ENCODE assay signal across 16 cellular contexts in genomic region chr14:95341564-95341963, GRCh38.
"Had no signal": no experiment of that assay in that cellular context is flagged by ENCODE, and none has a peak within 500 bp of the region (broad histone marks: within the 10 kb centered on the region; RNA-seq: fewer than 3 reads in every experiment).

No MANE protein-coding gene starts in this region.

- ATAC-seq: activated T-cell treated with anti-CD3 and anti-CD28 coated beads, Interleukin-2, amount 50 U/mL, for 72 hours; left lobe of liver; mucosa of descending colon; naive thymus-derived CD4-positive, alpha-beta T cell; sciatic nerve; stimulated activated naive B cell treated with anti-CD40 and anti-IgM and Interleukin-4, amounts not matched to agents 10 μg/mL and 1 μg/mL and 100 μg/mL, for 72 hours had no signal

- H3K9me3 Mint-ChIP-seq: activated naive CD4-positive, alpha-beta T cell treated with anti-CD3 and anti-CD28 coated beads, Interleukin-2, amount 50 U/mL, for 24 hours; neural progenitor cell; stimulated activated naive B cell treated with anti-CD40 and anti-IgM and Interleukin-4, amounts not matched to agents 10 μg/mL and 1 μg/mL and 100 μg/mL, for 72 hours had no signal

- H3K27ac ChIP-seq: neural progenitor cell, thyroid gland had no signal

- H3K9ac ChIP-seq: neural progenitor cell had no signal

- H3K4me1 Mint-ChIP-seq: activated naive CD4-positive, alpha-beta T cell treated with anti-CD3 and anti-CD28 coated beads, Interleukin-2, amount 50 U/mL, for 24 hours; naive thymus-derived CD4-positive, alpha-beta T cell; neural progenitor cell had no signal

- H3K4me3 Mint-ChIP-seq: activated naive CD4-positive, alpha-beta T cell treated with anti-CD3 and anti-CD28 coated beads, Interleukin-2, amount 50 U/mL, for 24 hours; activated T-cell treated with anti-CD3 and anti-CD28 coated beads, Interleukin-2, amount 50 U/mL, for 72 hours; memory B cell; naive thymus-derived CD4-positive, alpha-beta T cell; neural progenitor cell; stimulated activated naive B cell treated with anti-CD40 and anti-IgM and Interleukin-4, amounts not matched to agents 10 μg/mL and 1 μg/mL and 100 μg/mL, for 72 hours had no signal

- DNase-seq: activated CD4-positive, alpha-beta T cell treated with anti-CD3 and anti-CD28 coated beads, Interleukin-2, amount 50 U/mL, for 4 hours; activated gamma-delta T cell; activated T-cell treated with anti-CD3 and anti-CD28 coated beads, Interleukin-2, amount 50 U/mL, for 72 hours; foreskin fibroblast; hypothalamus; mucosa of descending colon; naive thymus-derived CD4-positive, alpha-beta T cell; stimulated activated naive B cell treated with anti-CD40 and anti-IgM and Interleukin-4, amounts not matched to agents 10 μg/mL and 1 μg/mL and 100 μg/mL, for 72 hours; SW 1271; T-helper 2 cell; thyroid gland had no signal

- H3K4me2 ChIP-seq: neural progenitor cell had no signal

- H3K27ac Mint-ChIP-seq: activated naive CD4-positive, alpha-beta T cell treated with anti-CD3 and anti-CD28 coated beads, Interleukin-2, amount 50 U/mL, for 24 hours; activated T-cell treated with anti-CD3 and anti-CD28 coated beads, Interleukin-2, amount 50 U/mL, for 72 hours; memory B cell; naive thymus-derived CD4-positive, alpha-beta T cell; neural progenitor cell; stimulated activated naive B cell treated with anti-CD40 and anti-IgM and Interleukin-4, amounts not matched to agents 10 μg/mL and 1 μg/mL and 100 μg/mL, for 72 hours had no signal

- H3K4me3 ChIP-seq: mucosa of descending colon, neural progenitor cell, thyroid gland had no signal

- H3K36me3 Mint-ChIP-seq: activated naive CD4-positive, alpha-beta T cell treated with anti-CD3 and anti-CD28 coated beads, Interleukin-2, amount 50 U/mL, for 24 hours; memory B cell; naive thymus-derived CD4-positive, alpha-beta T cell; neural progenitor cell; stimulated activated naive B cell treated with anti-CD40 and anti-IgM and Interleukin-4, amounts not matched to agents 10 μg/mL and 1 μg/mL and 100 μg/mL, for 72 hours had no signal

- H3K27me3 ChIP-seq: neural progenitor cell, thyroid gland had no signal

- H2AFZ ChIP-seq: neural progenitor cell had no signal

- H3K9me3 ChIP-seq: mucosa of descending colon, thyroid gland had no signal

- H3K4me1 ChIP-seq: neural progenitor cell had no signal

- H3K36me3 ChIP-seq: neural progenitor cell, thyroid gland had no signal
